Comparison of ENCODE assay signal across 12 cellular contexts in the genomic region with DNA sequence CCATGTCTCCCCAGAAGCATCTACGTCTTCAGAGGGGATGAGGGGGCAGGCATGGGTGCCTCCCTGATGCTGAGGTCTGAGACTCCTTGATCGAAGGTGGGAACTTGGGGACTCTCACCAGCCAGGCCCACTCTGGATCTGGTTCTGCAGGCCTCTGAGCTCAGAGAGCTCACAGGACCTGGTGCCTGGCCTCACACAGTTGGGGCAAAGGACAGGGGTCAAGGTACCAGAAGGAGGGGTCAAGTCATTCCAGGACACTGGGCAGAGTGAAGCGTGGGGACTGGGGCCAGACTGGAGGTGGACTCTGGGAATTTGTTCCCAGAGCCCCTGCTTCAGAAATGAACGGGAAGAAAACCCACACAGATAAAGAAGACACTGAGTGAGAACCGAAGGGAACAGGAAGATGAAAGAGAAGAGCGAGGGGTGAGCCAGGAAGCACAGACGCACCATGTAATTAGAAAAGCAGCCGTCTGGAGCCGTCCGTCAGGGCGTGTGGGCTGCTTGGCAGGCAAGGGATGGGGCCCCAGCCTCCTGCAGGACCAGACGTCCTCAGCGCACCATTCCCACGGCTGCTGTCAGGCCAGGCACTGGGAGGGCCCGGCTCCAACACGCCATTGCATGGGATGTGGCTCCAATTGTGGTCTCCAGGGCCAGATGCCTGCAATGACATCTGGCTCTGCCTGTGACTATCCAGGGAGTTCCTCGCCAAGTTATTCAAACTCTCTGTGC. TPM values are rescaled to one million over a fixed set of nuclear protein-coding genes. Genes with fewer than 3 reads are reported as not detected.
A peak's percentile ranks its signal among the peaks of the same experiment; 100 is the strongest.
DNase-seq lines count a peak whose midpoint lies in the region; ATAC-seq and TF ChIP-seq lines count a peak whose summit lies in the region.
"Had no signal": no experiment of that assay in that cellular context is flagged by ENCODE, and none has a peak within 500 bp of the region (broad histone marks: within the 10 kb centered on the region; RNA-seq: fewer than 3 reads in every experiment).

No MANE protein-coding gene starts in this region.

- H3K23ac ChIP-seq in trophoblast cell (ENCODE audit: low read length), result no peak overlapping the region

- H3K4me1 ChIP-seq in right cardiac atrium (ENCODE audit: control insufficient read depth, insufficient read depth, low read length), result peaks cover 48% of the 10 kb centered on the region
- peaks cover 30 to 31% of the 10 kb centered on the region in 2 experiments for H3K4me1 ChIP-seq in trophoblast cell (ENCODE audit: control insufficient read depth in 1 of 2, insufficient read depth in 2 of 2, low read length in 2 of 2)
- H3K4me1 ChIP-seq in effector memory CD4-positive, alpha-beta T cell (ENCODE audit: control insufficient read depth, insufficient read depth, low read length, poor library complexity, severe bottlenecking), result no peaks in the 10 kb centered on the region

- TF ChIP-seq CTCF in BJ (IDR thresholded peaks at IDR 0.05; ENCODE audit: insufficient read depth, low read depth, low read length), result no peak
- TF ChIP-seq CTCF in brain (conservative IDR thresholded peaks at IDR 0.05), result no peak

- ATAC-seq in right cardiac atrium, result peak; percentile 27
- ATAC-seq in HG02973 (IDR thresholded peaks at IDR 0.05; ENCODE audit: unreplicated experiment), result no peak
- ATAC-seq in GM21825 (IDR thresholded peaks at IDR 0.05; ENCODE audit: unreplicated experiment), result no peak

- H3K9ac ChIP-seq in trophoblast cell (ENCODE audit: low read length), result no peak overlapping the region

- no peaks in the 10 kb centered on the region for H3K79me2 ChIP-seq in trophoblast cell (ENCODE audit: control insufficient read depth, insufficient read depth, low read length, poor library complexity)

- no peak overlapping the region for H4K8ac ChIP-seq in trophoblast cell (ENCODE audit: low read depth, low read length)

- peak overlapping the region; percentile 4 for H2BK12ac ChIP-seq in trophoblast cell (ENCODE audit: low read length)

- POLR2A ChIA-PET in BJ (lab: Charles Lee), result no interaction called here

- H3K4me1 Mint-ChIP-seq in brain, result peaks cover 72% of the 10 kb centered on the region
- H3K4me1 Mint-ChIP-seq: B cell had no signal

- H3K9me3 ChIP-seq in right cardiac atrium (ENCODE audit: control insufficient read depth, low read length), result no peaks in the 10 kb centered on the region
- peaks cover 2% of the 10 kb centered on the region for H3K9me3 ChIP-seq in trophoblast cell (ENCODE audit: insufficient read depth, low read depth, low read length)
- no peaks in the 10 kb centered on the region for H3K9me3 ChIP-seq in effector memory CD4-positive, alpha-beta T cell (ENCODE audit: control insufficient read depth, low read length)

- H2AFZ ChIP-seq in trophoblast cell (ENCODE audit: insufficient read depth, low read length, poor library complexity), result no peak overlapping the region

- peaks cover 8% of the 10 kb centered on the region for H3K27me3 Mint-ChIP-seq in brain
- H3K27me3 Mint-ChIP-seq: B cell had no signal

- intact Hi-C loops in right cardiac atrium (cut with DNase I), result loop anchor here in 1 of 4 donors (10.0 kb wide), 1 partner anchor 47 kb away; a partner anchor contains a TSS

- H3K79me1 ChIP-seq in trophoblast cell (ENCODE audit: low read length), result peaks cover 5% of the 10 kb centered on the region

- H3K9me3 Mint-ChIP-seq in brain, result peaks cover 0 to 5% (median 0%) of the 10 kb centered on the region in 5 experiments

- no peak overlapping the region for H3K14ac ChIP-seq in trophoblast cell (ENCODE audit: low read length)

- peak overlapping the region; percentile 12 for H3K18ac ChIP-seq in trophoblast cell (ENCODE audit: low read length)

- H2BK120ac ChIP-seq in trophoblast cell (ENCODE audit: insufficient read depth, low read length, poor library complexity), result no peak overlapping the region

- no peak overlapping the region for H3K4me2 ChIP-seq in trophoblast cell (ENCODE audit: low read length)

- no peak overlapping the region for H2AK5ac ChIP-seq in trophoblast cell (ENCODE audit: low read length)

- H3K4me3 Mint-ChIP-seq in brain, result peak overlapping the region in 1 of 5 experiments; percentile 21
- H3K4me3 Mint-ChIP-seq: B cell had no signal

- H3K27ac Mint-ChIP-seq in brain, result peak overlapping the region in 4 of 5 experiments; percentile 67 to 95 (median 94)
- H3K27ac Mint-ChIP-seq: B cell had no signal

- H3K36me3 ChIP-seq in BJ (ENCODE audit: control insufficient read depth, insufficient read depth, low read length), result peaks cover 12% of the 10 kb centered on the region
- no peaks in the 10 kb centered on the region for H3K36me3 ChIP-seq in trophoblast cell (ENCODE audit: control insufficient read depth in 1 of 2, insufficient read depth in 2 of 2, low read length in 2 of 2)
- H3K36me3 ChIP-seq in effector memory CD4-positive, alpha-beta T cell (ENCODE audit: control insufficient read depth, insufficient read depth, low read length), result no peaks in the 10 kb centered on the region

- H3K27me3 ChIP-seq in BJ (ENCODE audit: control insufficient read depth, insufficient read depth, low read length) (no peaks in the 10 kb centered on the region), right cardiac atrium (ENCODE audit: control insufficient read depth, insufficient read depth) (no peaks in the 10 kb centered on the region), trophoblast cell (ENCODE audit: insufficient read depth, low read length) (no peaks in the 10 kb centered on the region)
- no peaks in the 10 kb centered on the region for H3K27me3 ChIP-seq in effector memory CD4-positive, alpha-beta T cell (replicated peaks; ENCODE audit: control insufficient read depth, insufficient read depth, low read length, poor library complexity, severe bottlenecking)

- 33% methylated on average over 17 of the region's 17 CpGs for WGBS in right cardiac atrium
- no CpG with 5 or more reads among the region's 17 CpGs for WGBS in trophoblast cell (ENCODE audit: extremely low coverage, insufficient coverage, insufficient read length)

- H4K91ac ChIP-seq in trophoblast cell (ENCODE audit: low read depth, low read length), result peak overlapping the region; percentile 7

- H2BK5ac ChIP-seq in trophoblast cell (ENCODE audit: low read depth, low read length, poor library complexity), result no peak overlapping the region

- no peaks in the 10 kb centered on the region for H3K36me3 Mint-ChIP-seq in brain

- CTCF ChIA-PET in BJ (lab: Yijun Ruan, JAX), result interaction anchor here (0.9 to 4.1 kb wide), 4 partner anchors 8 to 90 kb away, joined by 3 to 19 read pairs (median 16); no protein-coding TSS in a partner anchor

- H3K4me3 ChIP-seq in BJ (ENCODE audit: low read depth, low read length) (no peak overlapping the region), right cardiac atrium (ENCODE audit: low read length) (no peak overlapping the region), trophoblast cell (ENCODE audit: low read depth, low read length) (no peak overlapping the region)
- no peak overlapping the region for H3K4me3 ChIP-seq in effector memory CD4-positive, alpha-beta T cell (ENCODE audit: insufficient read depth, low read depth, low read length, poor library complexity, severe bottlenecking)

- peak; percentile 78 for DNase-seq in BJ (ENCODE audit: low read depth)
- DNase-seq in right cardiac atrium, result peak; percentile 84 to 91 (median 91)
- DNase-seq in trophoblast cell, result no peak
- no peak for DNase-seq in SHP77 (lab: John Stamatoyannopoulos, UW)
- no peak for DNase-seq in effector memory CD4-positive, alpha-beta T cell
- DNase-seq: foreskin melanocyte, NCI-H1436 treated with DMSO at 0.1 percent for 48 hours, T-helper 9 cell had no signal

- H3K27ac ChIP-seq in right cardiac atrium (ENCODE audit: low read length) (peak overlapping the region; percentile 99), trophoblast cell (ENCODE audit: low read depth, low read length) (peak overlapping the region; percentile 21)
- no peak overlapping the region for H3K27ac ChIP-seq in effector memory CD4-positive, alpha-beta T cell (ENCODE audit: insufficient read depth, low read length, poor library complexity, severe bottlenecking)

- no peak overlapping the region for H3K4ac ChIP-seq in trophoblast cell (ENCODE audit: low read depth, low read length)

- no peak overlapping the region for H4K12ac ChIP-seq in trophoblast cell (ENCODE audit: low read depth, low read length)

RNA-seq across cellular contexts. Expression of a gene that starts 47.7 kb away (rescaled TPM):
- polyA plus RNA-seq in BJ (2011; rRNA removed) (34.2 and 49.1 TPM in 2 replicates), brain (ENCODE audit: insufficient read depth, low read depth, low replicate concordance) (38.1 TPM), right cardiac atrium (31.3 TPM)
- polyA minus RNA-seq in BJ (2011; rRNA and poly(A)+ RNA removed), result 42.2 and 56.1 TPM in 2 replicates
- 10 to 100 TPM; 60.4 to 75.3 (median 63.8) TPM for total RNA-seq in right cardiac atrium
- 2.8 and 3.0 TPM in 2 replicates for polyA plus RNA-seq in trophoblast cell (2013)

RNA-seq across cellular contexts. Expression of a gene that starts 50.5 kb away (rescaled TPM):
- polyA plus RNA-seq in BJ (2011; rRNA removed), result 43.4 and 73.9 TPM in 2 replicates
- polyA minus RNA-seq in BJ (2011; rRNA and poly(A)+ RNA removed), result 59.0 and 65.9 TPM in 2 replicates
- 142 TPM for polyA plus RNA-seq in brain (ENCODE audit: insufficient read depth, low read depth, low replicate concordance)
- total RNA-seq in right cardiac atrium, result 100 to 1,000 TPM in 3 of 4 donors, 10 to 100 TPM in 1; 91.8 to 121 (median 110) TPM
- polyA plus RNA-seq in right cardiac atrium, result 97.7 TPM
- polyA plus RNA-seq in trophoblast cell (2013), result 46.4 and 48.2 TPM in 2 replicates

Comparison
In these comparisons a context has a peak if more than half of its experiments do, and no peak if none do; other contexts are left out.
1. DNase-seq: peak in BJ (single experiment) and right cardiac atrium (3 of 3); none in trophoblast cell (0 of 2), SHP77 (0 of 2) and effector memory CD4-positive, alpha-beta T cell (0 of 3).
2. ATAC-seq: peak in right cardiac atrium (2 of 2); none in HG02973 (single experiment) and GM21825 (single experiment).